In the genomic region with DNA sequence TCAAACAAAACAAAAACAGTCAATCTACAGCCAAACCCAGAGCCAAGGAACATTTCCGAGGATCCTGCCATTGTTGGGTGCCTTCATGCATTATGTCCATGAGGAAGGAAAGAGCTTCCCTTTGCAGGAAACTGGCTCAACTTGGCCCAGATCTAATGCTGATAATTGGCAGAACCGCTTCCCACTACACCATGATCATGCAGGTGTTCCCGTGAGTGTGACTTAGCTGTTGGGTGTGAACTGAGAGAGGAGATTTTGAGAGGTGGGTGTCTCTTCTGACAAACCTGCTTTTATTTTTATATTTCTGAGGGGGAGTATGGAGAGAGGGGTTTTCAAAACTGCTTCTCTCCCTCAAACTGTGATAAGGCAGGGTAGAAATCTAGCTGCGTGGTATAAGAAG, we compare ENCODE assay signal across 11 cellular contexts. TPM values are rescaled to one million over a fixed set of nuclear protein-coding genes. Genes with fewer than 3 reads are reported as not detected.
"Had no signal": no experiment of that assay in that cellular context is flagged by ENCODE, and none has a peak within 500 bp of the region (broad histone marks: within the 10 kb centered on the region; RNA-seq: fewer than 3 reads in every experiment).

No MANE protein-coding gene starts in this region.

- H3K27me3 Mint-ChIP-seq: central memory CD8-positive, alpha-beta T cell; naive B cell; stimulated activated memory B cell treated with anti-CD40 and anti-IgM and Interleukin-4, amounts not matched to agents 10 μg/mL and 1 μg/mL and 100 μg/mL, for 72 hours had no signal

- H3K4me3 ChIP-seq: adrenal gland, smooth muscle cell had no signal

- DNase-seq: cortex of kidney had no signal

- H3K27ac Mint-ChIP-seq: activated T-helper 2 cell treated with anti-CD3 and anti-CD28 coated beads, Interferon-gamma antibody, Interleukin-2, Interleukin-4, amounts not matched to agents 10 μg/mL and 5 μg/mL and 100 μg/mL, durations not matched to agents 14 hours and 24 hours and 36 hours; stimulated activated memory B cell treated with anti-CD40 and anti-IgM and Interleukin-4, amounts not matched to agents 10 μg/mL and 1 μg/mL and 100 μg/mL, for 72 hours had no signal

- H3K27me3 ChIP-seq: adrenal gland had no signal

- H3K4me3 Mint-ChIP-seq: central memory CD8-positive, alpha-beta T cell; naive B cell; stimulated activated memory B cell treated with anti-CD40 and anti-IgM and Interleukin-4, amounts not matched to agents 10 μg/mL and 1 μg/mL and 100 μg/mL, for 72 hours; T-helper 2 cell treated with Interferon-gamma antibody and Interleukin-4, amounts not matched to agents 5 μg/mL and 100 μg/mL, for 36 hours had no signal

- H3K9me3 ChIP-seq: adrenal gland had no signal

- H3K9me3 Mint-ChIP-seq: activated T-helper 2 cell treated with anti-CD3 and anti-CD28 coated beads, Interferon-gamma antibody, Interleukin-2, Interleukin-4, amounts not matched to agents 10 μg/mL and 5 μg/mL and 100 μg/mL, durations not matched to agents 14 hours and 24 hours and 36 hours; central memory CD8-positive, alpha-beta T cell; naive B cell; stimulated activated memory B cell treated with anti-CD40 and anti-IgM and Interleukin-4, amounts not matched to agents 10 μg/mL and 1 μg/mL and 100 μg/mL, for 72 hours; T-helper 2 cell treated with Interferon-gamma antibody and Interleukin-4, amounts not matched to agents 5 μg/mL and 100 μg/mL, for 36 hours had no signal

RNA-seq across cellular contexts. Expression of a gene that starts 14.6 kb away (rescaled TPM):
- total RNA-seq: lung microvascular endothelial cell, smooth muscle cell, urinary bladder had no signal

RNA-seq across cellular contexts. Expression of a gene that starts 27.0 kb away (rescaled TPM):
- total RNA-seq: temporal lobe had no signal

RNA-seq across cellular contexts. Expression of a gene that starts 43.0 kb away (rescaled TPM):
- total RNA-seq: lung microvascular endothelial cell had no signal
